Comparison of ENCODE assay signal across 1 cellular context in genomic region chr1:36408479-36408878, GRCh38.
TF ChIP-seq lines count a peak whose summit lies in the region.

No MANE protein-coding gene starts in this region.

TF ChIP-seq in SK-N-SH, 30 proteins besides CTCF, POLR2A, EP300 and RAD21 (continued from another document):
- TF ChIP-seq, protein P1, sequence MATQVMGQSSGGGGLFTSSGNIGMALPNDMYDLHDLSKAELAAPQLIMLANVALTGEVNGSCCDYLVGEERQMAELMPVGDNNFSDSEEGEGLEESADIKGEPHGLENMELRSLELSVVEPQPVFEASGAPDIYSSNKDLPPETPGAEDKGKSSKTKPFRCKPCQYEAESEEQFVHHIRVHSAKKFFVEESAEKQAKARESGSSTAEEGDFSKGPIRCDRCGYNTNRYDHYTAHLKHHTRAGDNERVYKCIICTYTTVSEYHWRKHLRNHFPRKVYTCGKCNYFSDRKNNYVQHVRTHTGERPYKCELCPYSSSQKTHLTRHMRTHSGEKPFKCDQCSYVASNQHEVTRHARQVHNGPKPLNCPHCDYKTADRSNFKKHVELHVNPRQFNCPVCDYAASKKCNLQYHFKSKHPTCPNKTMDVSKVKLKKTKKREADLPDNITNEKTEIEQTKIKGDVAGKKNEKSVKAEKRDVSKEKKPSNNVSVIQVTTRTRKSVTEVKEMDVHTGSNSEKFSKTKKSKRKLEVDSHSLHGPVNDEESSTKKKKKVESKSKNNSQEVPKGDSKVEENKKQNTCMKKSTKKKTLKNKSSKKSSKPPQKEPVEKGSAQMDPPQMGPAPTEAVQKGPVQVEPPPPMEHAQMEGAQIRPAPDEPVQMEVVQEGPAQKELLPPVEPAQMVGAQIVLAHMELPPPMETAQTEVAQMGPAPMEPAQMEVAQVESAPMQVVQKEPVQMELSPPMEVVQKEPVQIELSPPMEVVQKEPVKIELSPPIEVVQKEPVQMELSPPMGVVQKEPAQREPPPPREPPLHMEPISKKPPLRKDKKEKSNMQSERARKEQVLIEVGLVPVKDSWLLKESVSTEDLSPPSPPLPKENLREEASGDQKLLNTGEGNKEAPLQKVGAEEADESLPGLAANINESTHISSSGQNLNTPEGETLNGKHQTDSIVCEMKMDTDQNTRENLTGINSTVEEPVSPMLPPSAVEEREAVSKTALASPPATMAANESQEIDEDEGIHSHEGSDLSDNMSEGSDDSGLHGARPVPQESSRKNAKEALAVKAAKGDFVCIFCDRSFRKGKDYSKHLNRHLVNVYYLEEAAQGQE (IDR thresholded peaks at IDR 0.05; ENCODE audit: low read depth, low read length), result peak; percentile 75; the same call in 1 of the 2 replicates
- TF ChIP-seq PBX3 (IDR thresholded peaks at IDR 0.05), result peak; percentile 91
- 0 out of 2 replicates have a peak, but pooled peaks have one; percentile 15 for TF ChIP-seq ELF1 (IDR thresholded peaks at IDR 0.05)
